In the genomic region with DNA sequence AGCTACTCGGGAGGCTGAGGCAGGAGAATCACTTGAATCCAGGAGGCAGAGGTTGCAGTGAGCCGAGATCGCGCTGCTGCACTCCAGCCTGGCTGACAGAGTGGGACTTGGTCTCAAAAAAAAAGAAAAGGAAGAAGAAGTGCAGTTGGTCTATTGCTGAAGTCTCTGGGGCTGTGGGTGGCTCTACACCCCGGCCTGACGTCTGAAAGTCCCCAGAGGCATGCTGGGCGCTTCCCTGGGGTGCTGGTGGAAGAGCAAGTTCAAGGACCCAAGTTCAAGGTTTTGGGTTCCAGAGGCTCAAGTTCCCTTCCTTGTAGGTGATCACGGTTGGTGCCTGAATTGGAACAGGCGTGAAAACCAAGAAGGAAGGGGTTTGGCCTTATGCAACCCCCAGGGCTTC, we compare ENCODE assay signal across 25 cellular contexts. TPM values are rescaled to one million over a fixed set of nuclear protein-coding genes. Genes with fewer than 3 reads are reported as not detected.
"Had no signal": no experiment of that assay in that cellular context is flagged by ENCODE, and none has a peak within 500 bp of the region (broad histone marks: within the 10 kb centered on the region; RNA-seq: fewer than 3 reads in every experiment).

No MANE protein-coding gene starts in this region.

- H3K4me3 Mint-ChIP-seq: dendritic cell treated with granulocyte-macrophage colony-stimulating factor and Interleukin-4, amounts not matched to agents 40 ng/mL and 50 ng/mL, for 4 days; endodermal cell; stimulated activated naive B cell treated with anti-CD40 and anti-IgM and Interleukin-4, amounts not matched to agents 10 μg/mL and 1 μg/mL and 100 μg/mL, for 72 hours had no signal

- H3K27ac ChIP-seq: heart left ventricle, right atrium auricular region, stomach, thyroid gland, upper lobe of left lung, vagina had no signal

- H3K4me2 ChIP-seq: smooth muscle cell had no signal

- H3K9me3 ChIP-seq: heart left ventricle, right atrium auricular region, stomach, thyroid gland, upper lobe of left lung, vagina had no signal

- H3K4me1 Mint-ChIP-seq: endodermal cell had no signal

- H3K9me3 Mint-ChIP-seq: dendritic cell treated with granulocyte-macrophage colony-stimulating factor and Interleukin-4, amounts not matched to agents 40 ng/mL and 50 ng/mL, for 4 days; endodermal cell; naive thymus-derived CD4-positive, alpha-beta T cell; stimulated activated naive B cell treated with anti-CD40 and anti-IgM and Interleukin-4, amounts not matched to agents 10 μg/mL and 1 μg/mL and 100 μg/mL, for 72 hours had no signal

- H3K36me3 ChIP-seq: heart left ventricle, right atrium auricular region, stomach, thyroid gland, upper lobe of left lung, vagina had no signal

- H3K27ac Mint-ChIP-seq: dendritic cell treated with granulocyte-macrophage colony-stimulating factor and Interleukin-4, amounts not matched to agents 40 ng/mL and 50 ng/mL, for 4 days; endodermal cell; stimulated activated naive B cell treated with anti-CD40 and anti-IgM and Interleukin-4, amounts not matched to agents 10 μg/mL and 1 μg/mL and 100 μg/mL, for 72 hours had no signal

- H3K4me3 ChIP-seq: heart left ventricle, right atrium auricular region, smooth muscle cell, stomach, thyroid gland, upper lobe of left lung, vagina had no signal

- H3K36me3 Mint-ChIP-seq: naive thymus-derived CD4-positive, alpha-beta T cell; stimulated activated naive B cell treated with anti-CD40 and anti-IgM and Interleukin-4, amounts not matched to agents 10 μg/mL and 1 μg/mL and 100 μg/mL, for 72 hours had no signal

- DNase-seq: activated CD4-positive, alpha-beta T cell treated with anti-CD3 and anti-CD28 coated beads, Interleukin-2, amount 50 U/mL, for 4 hours; activated effector memory CD4-positive, alpha-beta T cell treated with anti-CD3 and anti-CD28 coated beads, Interleukin-2, amount 50 U/mL, for 16 hours; activated naive CD4-positive, alpha-beta T cell treated with anti-CD3 and anti-CD28 coated beads, Interleukin-2, amount 50 U/mL, for 16 hours; activated T-cell treated with anti-CD3 and anti-CD28 coated beads for 4 hours; amniotic stem cell; central memory CD4-positive, alpha-beta T cell; endodermal cell; foreskin fibroblast; heart left ventricle; midbrain; naive thymus-derived CD4-positive, alpha-beta T cell; nucleus accumbens; stimulated activated CD4-positive, alpha-beta T cell treated with anti-CD3 and anti-CD28 coated beads, Interleukin-1b, Interleukin-23, amount 100 ng/mL, for 48 hours; stimulated activated naive B cell treated with anti-CD40 and anti-IgM and Interleukin-4, amounts not matched to agents 10 μg/mL and 1 μg/mL and 100 μg/mL, for 72 hours; stomach; T-helper 2 cell; thyroid gland had no signal

RNA-seq across cellular contexts. Expression of a gene that starts 3.8 kb away (rescaled TPM):
- total RNA-seq: thyroid gland had no signal

RNA-seq across cellular contexts. Expression of a gene that starts 46.2 kb away (rescaled TPM):
- total RNA-seq: kidney epithelial cell, smooth muscle cell, thyroid gland, vagina had no signal

RNA-seq across cellular contexts. Expression of a gene that starts 49.7 kb away (rescaled TPM):
- total RNA-seq: esophagus mucosa, kidney epithelial cell, pulmonary artery endothelial cell, smooth muscle cell, vagina had no signal
